1 cellular context compared by ENCODE assay signal in the genomic region with DNA sequence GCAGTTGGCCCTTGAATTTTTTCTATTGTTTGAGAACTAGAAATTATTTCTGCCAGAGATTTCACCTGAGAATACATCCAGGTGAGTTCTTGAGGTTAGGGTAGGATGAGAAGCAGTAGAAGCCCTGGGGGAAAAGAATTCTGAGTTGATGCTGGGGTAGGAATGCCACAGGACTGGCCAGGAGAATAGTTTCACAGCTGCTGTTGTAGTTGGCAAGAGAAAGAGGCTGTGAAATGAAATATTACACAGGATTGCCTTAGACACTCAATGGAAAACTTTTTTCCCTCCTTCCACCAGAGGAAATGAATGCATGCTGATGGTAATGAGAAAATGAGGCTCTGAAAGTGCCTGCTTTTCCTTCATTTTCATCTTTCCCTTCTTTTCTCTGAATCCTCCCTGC.
TF ChIP-seq lines count a peak whose summit lies in the region.

No MANE protein-coding gene starts in this region.

TF ChIP-seq in SK-N-SH treated with all-trans-retinoic acid at 6 μM for 48 hours, 23 proteins besides CTCF, POLR2A, EP300 and RAD21 (continued from another document):
- TF ChIP-seq PATZ1 (CRISPR knock-in tag; IDR thresholded peaks at IDR 0.05; ENCODE audit: borderline replicate concordance), result no peak
- no peak for TF ChIP-seq ZNF70 (CRISPR knock-in tag; IDR thresholded peaks at IDR 0.05)
- TF ChIP-seq TOX (CRISPR knock-in tag; IDR thresholded peaks at IDR 0.05; ENCODE audit: borderline replicate concordance), result no peak
- no peak for TF ChIP-seq ARNTL (CRISPR knock-in tag; IDR thresholded peaks at IDR 0.05; ENCODE audit: borderline replicate concordance, low read depth)
- TF ChIP-seq, protein P1, sequence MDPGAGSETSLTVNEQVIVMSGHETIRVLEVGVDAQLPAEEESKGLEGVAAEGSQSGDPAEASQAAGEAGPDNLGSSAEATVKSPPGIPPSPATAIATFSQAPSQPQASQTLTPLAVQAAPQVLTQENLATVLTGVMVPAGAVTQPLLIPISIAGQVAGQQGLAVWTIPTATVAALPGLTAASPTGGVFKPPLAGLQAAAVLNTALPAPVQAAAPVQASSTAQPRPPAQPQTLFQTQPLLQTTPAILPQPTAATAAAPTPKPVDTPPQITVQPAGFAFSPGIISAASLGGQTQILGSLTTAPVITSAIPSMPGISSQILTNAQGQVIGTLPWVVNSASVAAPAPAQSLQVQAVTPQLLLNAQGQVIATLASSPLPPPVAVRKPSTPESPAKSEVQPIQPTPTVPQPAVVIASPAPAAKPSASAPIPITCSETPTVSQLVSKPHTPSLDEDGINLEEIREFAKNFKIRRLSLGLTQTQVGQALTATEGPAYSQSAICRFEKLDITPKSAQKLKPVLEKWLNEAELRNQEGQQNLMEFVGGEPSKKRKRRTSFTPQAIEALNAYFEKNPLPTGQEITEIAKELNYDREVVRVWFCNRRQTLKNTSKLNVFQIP (CRISPR knock-in tag; IDR thresholded peaks at IDR 0.05; ENCODE audit: borderline replicate concordance, low read depth), result no peak
